8 cellular contexts compared by ENCODE assay signal in the genomic region with DNA sequence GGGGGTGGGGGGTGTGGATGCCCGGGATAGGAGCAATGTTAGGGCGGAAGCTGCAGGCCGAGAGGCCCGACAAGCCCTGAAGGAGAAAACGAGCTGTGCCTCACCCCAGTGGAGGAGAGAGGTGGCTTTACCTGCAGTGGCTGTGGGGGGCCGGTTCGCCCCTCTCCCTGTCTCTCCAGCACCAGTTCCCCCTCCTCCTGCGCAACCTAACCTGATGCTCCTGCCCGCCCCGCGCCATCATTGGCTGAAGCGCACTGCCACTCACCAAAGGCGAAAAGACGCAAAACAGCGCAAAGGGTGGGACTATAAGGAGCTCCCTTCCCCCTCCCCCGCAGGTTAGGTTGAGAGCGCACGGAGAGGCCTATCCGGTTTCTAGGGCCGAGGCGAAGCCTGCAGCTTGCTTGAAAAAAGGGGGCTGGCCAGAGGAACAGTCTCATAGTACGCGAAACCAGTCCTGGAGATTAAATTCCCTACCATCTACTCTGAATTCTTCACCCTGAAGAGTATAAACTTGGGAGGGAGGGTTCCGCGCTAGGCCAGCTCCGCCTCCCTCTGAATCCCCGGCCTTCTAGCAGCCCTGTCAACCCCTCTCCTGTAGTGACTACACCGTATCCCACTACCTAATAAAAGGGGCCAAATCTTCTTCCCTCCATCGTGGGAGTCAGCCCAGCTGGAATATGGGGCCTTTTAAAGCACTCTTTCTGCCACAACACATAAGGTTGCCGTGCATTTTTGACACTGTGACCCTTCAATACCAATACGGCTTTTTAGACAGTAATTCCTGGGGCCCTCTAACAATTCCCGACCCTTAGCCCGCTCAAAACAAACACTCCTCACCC. TPM values are rescaled to one million over a fixed set of nuclear protein-coding genes. Genes with fewer than 3 reads are reported as not detected.
A peak's percentile ranks its signal among the peaks of the same experiment; 100 is the strongest.
DNase-seq lines count a peak whose midpoint lies in the region; ATAC-seq and TF ChIP-seq lines count a peak whose summit lies in the region.

No MANE protein-coding gene starts in this region.

- peak overlapping the region; percentile 82 to 97 (median 91) for H3K27ac Mint-ChIP-seq in CD14-positive monocyte
- peak overlapping the region; percentile 89 for H3K27ac Mint-ChIP-seq in dendritic cell treated with granulocyte-macrophage colony-stimulating factor and Interleukin-4, amounts not matched to agents 40 ng/mL and 50 ng/mL, for 4 days

- no peak for TF ChIP-seq CTCF in CD14-positive monocyte (IDR thresholded peaks at IDR 0.05)
- TF ChIP-seq CTCF in left lung (IDR thresholded peaks at IDR 0.05) = no peak

- peaks cover 18 to 39% of the 10 kb centered on the region in 2 donors for H3K4me1 ChIP-seq in left lung

- no peaks in the 10 kb centered on the region for H3K36me3 ChIP-seq in left lung

- peak; percentile 99 for DNase-seq in CD14-positive monocyte (ENCODE audit: low spot score)
- DNase-seq in NCI-H748 (lab: John Stamatoyannopoulos, UW; ENCODE audit: unreplicated experiment) = peak; percentile 100
- DNase-seq in activated CD4-positive, alpha-beta T cell treated with anti-CD3 and anti-CD28 coated beads, Interleukin-2, amount 50 U/mL, for 24 hours (ENCODE audit: low read depth in 1 of 2, low spot score in 1 of 2) = peak; percentile 98
- DNase-seq in left lung = peak; percentile 98
- DNase-seq in stimulated activated CD4-positive, alpha-beta T cell treated with anti-CD3 and anti-CD28 coated beads, Interleukin-2, amount 100 ng/mL, for 4 hours (ENCODE audit: low read depth) = peak; percentile 98

- H3K27me3 Mint-ChIP-seq in CD14-positive monocyte (ENCODE audit: low read depth in 3 of 3) = no peaks in the 10 kb centered on the region
- H3K27me3 Mint-ChIP-seq in dendritic cell treated with granulocyte-macrophage colony-stimulating factor and Interleukin-4, amounts not matched to agents 40 ng/mL and 50 ng/mL, for 4 days = no peaks in the 10 kb centered on the region

- no peaks in the 10 kb centered on the region for H3K9me3 Mint-ChIP-seq in CD14-positive monocyte
- H3K9me3 Mint-ChIP-seq in dendritic cell treated with granulocyte-macrophage colony-stimulating factor and Interleukin-4, amounts not matched to agents 40 ng/mL and 50 ng/mL, for 4 days = no peaks in the 10 kb centered on the region

- intact Hi-C loops in CD14-positive monocyte (cut with micrococcal nuclease) (loop anchor here (1.0 to 10.0 kb wide), 5 partner anchors 19 to 78 kb away; a partner anchor contains a TSS), left lung (cut with DNase I) (no loop called here)
- intact Hi-C loops in dendritic cell treated with granulocyte-macrophage colony-stimulating factor and Interleukin-4, amounts not matched to agents 40 ng/mL and 50 ng/mL, for 4 days (cut with micrococcal nuclease) = loop anchor here (1.0 to 2.0 kb wide), 3 partner anchors 19 to 74 kb away; a partner anchor contains a TSS

- peak overlapping the region; percentile 85 to 86 for H3K4me3 Mint-ChIP-seq in CD14-positive monocyte
- peak overlapping the region; percentile 91 for H3K4me3 Mint-ChIP-seq in dendritic cell treated with granulocyte-macrophage colony-stimulating factor and Interleukin-4, amounts not matched to agents 40 ng/mL and 50 ng/mL, for 4 days

- no peaks in the 10 kb centered on the region for H3K27me3 ChIP-seq in left lung

- ATAC-seq in GM19395 (IDR thresholded peaks at IDR 0.05; ENCODE audit: unreplicated experiment) (peak; percentile 99), HG03558 (IDR thresholded peaks at IDR 0.05; ENCODE audit: extremely low read depth, unreplicated experiment) (peak; percentile 96), left lung (peak; percentile 100)

- peaks cover 4 to 12% of the 10 kb centered on the region in 2 donors for H3K36me3 Mint-ChIP-seq in CD14-positive monocyte
- peaks cover 50% of the 10 kb centered on the region for H3K36me3 Mint-ChIP-seq in dendritic cell treated with granulocyte-macrophage colony-stimulating factor and Interleukin-4, amounts not matched to agents 40 ng/mL and 50 ng/mL, for 4 days (ENCODE audit: low read depth)

- no peaks in the 10 kb centered on the region for H3K9me3 ChIP-seq in left lung

- peaks cover 35% of the 10 kb centered on the region for H3K4me1 Mint-ChIP-seq in CD14-positive monocyte
- peaks cover 69% of the 10 kb centered on the region for H3K4me1 Mint-ChIP-seq in dendritic cell treated with granulocyte-macrophage colony-stimulating factor and Interleukin-4, amounts not matched to agents 40 ng/mL and 50 ng/mL, for 4 days (ENCODE audit: low read depth)

- peak overlapping the region; percentile 69 to 88 for H3K4me3 ChIP-seq in left lung

- peak overlapping the region; percentile 85 to 94 for H3K27ac ChIP-seq in left lung

RNA-seq across cellular contexts. Expression of a gene that starts 18.6 kb away (rescaled TPM):
- 10 to 100 TPM in 1 of 2 donors, 1 to 10 TPM in 1; 8.2 to 15.1 TPM for polyA plus RNA-seq in CD14-positive monocyte
- total RNA-seq in left lung = 10 to 100 TPM; 69.2 to 73.5 TPM

RNA-seq across cellular contexts. Expression of a gene that starts 39.5 kb away (rescaled TPM):
- polyA plus RNA-seq in CD14-positive monocyte = 1 to 10 TPM; 2.1 to 5.1 TPM
- total RNA-seq in left lung = 10 to 100 TPM; 26.8 to 30.2 TPM

RNA-seq across cellular contexts. Expression of a gene that starts 39.7 kb away (rescaled TPM):
- polyA plus RNA-seq in CD14-positive monocyte = 10 to 100 TPM; 68.5 to 73.1 TPM
- total RNA-seq in left lung = 10 to 100 TPM; 62.9 to 67.9 TPM

RNA-seq across cellular contexts. Expression of a gene that starts 53.5 kb away (rescaled TPM):
- polyA plus RNA-seq in CD14-positive monocyte = 10 to 100 TPM; 26.6 to 37.3 TPM
- total RNA-seq in left lung = 10 to 100 TPM; 46.7 to 61.1 TPM

Comparison
In these comparisons a context has a peak if more than half of its experiments do, and no peak if none do; other contexts are left out.
1. Peak in every context shown above with its lines: DNase-seq, ATAC-seq, H3K4me3 ChIP-seq and H3K27ac ChIP-seq.
2. intact Hi-C loops: an anchor here in CD14-positive monocyte (1.0 to 10.0 kb wide) and dendritic cell treated with granulocyte-macrophage colony-stimulating factor and Interleukin-4, amounts not matched to agents 40 ng/mL and 50 ng/mL, for 4 days (1.0 to 2.0 kb wide); none called in left lung.